Comparison of ENCODE assay signal across 8 cellular contexts in the genomic region with DNA sequence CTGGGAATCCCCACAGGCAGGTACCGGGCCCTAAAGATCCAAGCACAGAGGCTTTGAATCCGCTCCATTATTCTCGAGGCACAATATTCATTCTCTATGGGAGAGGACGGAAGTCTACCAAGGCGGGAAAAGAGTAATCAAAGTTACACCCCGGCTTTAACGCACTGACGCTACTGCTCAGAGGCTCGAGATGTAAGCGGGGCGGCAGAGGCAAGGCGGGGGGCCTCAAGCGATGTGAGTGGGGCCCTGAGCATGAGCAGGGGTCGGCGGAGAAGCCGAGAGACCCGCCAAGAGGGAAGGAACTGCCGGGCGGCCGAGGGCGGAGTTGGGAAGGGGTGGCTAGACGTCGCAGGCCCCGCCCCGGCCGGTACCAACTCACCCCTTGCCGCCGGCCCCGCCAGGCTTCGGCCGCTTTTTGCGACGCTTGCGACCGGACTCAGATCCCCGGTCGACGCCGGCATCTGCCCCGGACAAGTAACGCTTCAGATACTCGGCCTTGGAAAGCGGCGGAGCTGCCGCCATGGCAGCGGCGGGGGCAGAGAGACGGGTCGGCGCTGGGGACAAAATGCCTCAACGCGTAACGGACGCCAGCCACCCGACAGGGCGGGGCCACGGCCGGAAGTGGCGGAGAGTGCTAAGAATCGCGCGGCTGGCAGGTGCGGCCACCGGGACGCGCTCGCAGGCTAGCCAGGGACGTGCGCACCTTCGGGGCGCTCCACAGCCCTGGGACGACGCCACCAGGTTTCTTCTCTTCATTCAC.
DNase-seq lines count a peak whose midpoint lies in the region; ATAC-seq lines count a peak whose summit lies in the region.

A gene with protein sequence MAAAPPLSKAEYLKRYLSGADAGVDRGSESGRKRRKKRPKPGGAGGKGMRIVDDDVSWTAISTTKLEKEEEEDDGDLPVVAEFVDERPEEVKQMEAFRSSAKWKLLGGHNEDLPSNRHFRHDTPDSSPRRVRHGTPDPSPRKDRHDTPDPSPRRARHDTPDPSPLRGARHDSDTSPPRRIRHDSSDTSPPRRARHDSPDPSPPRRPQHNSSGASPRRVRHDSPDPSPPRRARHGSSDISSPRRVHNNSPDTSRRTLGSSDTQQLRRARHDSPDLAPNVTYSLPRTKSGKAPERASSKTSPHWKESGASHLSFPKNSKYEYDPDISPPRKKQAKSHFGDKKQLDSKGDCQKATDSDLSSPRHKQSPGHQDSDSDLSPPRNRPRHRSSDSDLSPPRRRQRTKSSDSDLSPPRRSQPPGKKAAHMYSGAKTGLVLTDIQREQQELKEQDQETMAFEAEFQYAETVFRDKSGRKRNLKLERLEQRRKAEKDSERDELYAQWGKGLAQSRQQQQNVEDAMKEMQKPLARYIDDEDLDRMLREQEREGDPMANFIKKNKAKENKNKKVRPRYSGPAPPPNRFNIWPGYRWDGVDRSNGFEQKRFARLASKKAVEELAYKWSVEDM (minus strand): TSS at position 545 of the 760 bp plus-strand sequence. CDS start 23 bp downstream, at position 522.

- ATAC-seq in GM18907 (IDR thresholded peaks at IDR 0.05; ENCODE audit: unreplicated experiment) (peak; percentile 88), HG03139 (IDR thresholded peaks at IDR 0.05; ENCODE audit: unreplicated experiment) (peak; percentile 77)

- DNase-seq in AG08395 (ENCODE audit: low spot score) (peak; percentile 94), NCI-H446 (lab: John Stamatoyannopoulos, UW) (peak; percentile 83 to 88), islet precursor cell (peak; percentile 93)
- DNase-seq in activated CD4-positive, CD25-positive, alpha-beta regulatory T cell treated with anti-CD3 and anti-CD28 coated beads, Interleukin-2, amount 50 U/mL, for 16 hours (ENCODE audit: low read depth, low spot score) = peak; percentile 86
- DNase-seq in central memory CD4-positive, alpha-beta T cell = peak; percentile 92
- DNase-seq in stimulated activated CD4-positive, alpha-beta T cell treated with anti-CD3 and anti-CD28 coated beads, Interleukin-15, amount 100 ng/mL, for 1 hour (ENCODE audit: low read depth in 1 of 2, low spot score in 1 of 2) = peak; percentile 91 to 95

Comparison
In these comparisons a context has a peak if more than half of its experiments do, and no peak if none do; other contexts are left out.
1. Peak in every context shown above with its lines: DNase-seq and ATAC-seq.